In genomic region chr18:57436193-57436964, GRCh38 we compare ENCODE assay signal across 8 cellular contexts. TPM values are rescaled to one million over a fixed set of nuclear protein-coding genes. Genes with fewer than 3 reads are reported as not detected.
A peak's percentile ranks its signal among the peaks of the same experiment; 100 is the strongest.
DNase-seq lines count a peak whose midpoint lies in the region; ATAC-seq, FAIRE-seq and TF ChIP-seq lines count a peak whose summit lies in the region.

No MANE protein-coding gene starts in this region.

- no peaks in the 10 kb centered on the region for H3K9me3 Mint-ChIP-seq in osteocyte (ENCODE audit: unreplicated experiment)

- DNase-seq in NCI-H82 (lab: John Stamatoyannopoulos, UW) (peak; percentile 40), NCI-H82 treated with DMSO at 0.1 percent for 48 hours (lab: John Stamatoyannopoulos, UW; ENCODE audit: unreplicated experiment) (no peak), NCI-H1105 treated with DMSO at 0.1 percent for 48 hours (lab: John Stamatoyannopoulos, UW) (peak; percentile 47), dorsolateral prefrontal cortex (peak in 1 of 10 donors; percentile 45), osteocyte (ENCODE audit: extremely low spot score, unreplicated experiment) (no peak), D721Med (ENCODE audit: insufficient read length, low spot score) (no peak), NK-92 (lab: John Stamatoyannopoulos, UW; ENCODE audit: unreplicated experiment) (no peak)

- H3K4me3 ChIP-seq in dorsolateral prefrontal cortex, result peak overlapping the region in 51 of 59 donors; percentile 2 to 77 (median 46)

- FAIRE-seq in D721Med (lab: Jason Lieb, UNC), result no peak

- H3K27me3 ChIP-seq in dorsolateral prefrontal cortex, result peaks cover 27 to 96% (median 90%) of the 10 kb centered on the region in 45 donors

- no peaks in the 10 kb centered on the region for H3K36me3 Mint-ChIP-seq in osteocyte (ENCODE audit: unreplicated experiment)

- no peak overlapping the region for H3K27ac ChIP-seq in dorsolateral prefrontal cortex

- H3K4me3 Mint-ChIP-seq in osteocyte (ENCODE audit: unreplicated experiment), result peak overlapping the region; percentile 58

- intact Hi-C loops in dorsolateral prefrontal cortex (cut with DNase I), result loop anchor here (5.0 to 10.0 kb wide), 2 partner anchors 689 to 692 kb away; no protein-coding TSS in a partner anchor

- H3K27me3 Mint-ChIP-seq in osteocyte (ENCODE audit: unreplicated experiment), result peaks cover 90% of the 10 kb centered on the region

- H3K4me1 Mint-ChIP-seq in osteocyte (ENCODE audit: unreplicated experiment), result peaks cover 47% of the 10 kb centered on the region

- TF ChIP-seq CTCF in dorsolateral prefrontal cortex (IDR thresholded peaks at IDR 0.05 in 54 of 56, conservative IDR thresholded peaks at IDR 0.05 in 2 of 56; ENCODE audit: low read depth in 1 of 56, partially characterized antibody in 56 of 56) (no peak), osteocyte (IDR thresholded peaks at IDR 0.05) (no peak), D721Med (IDR thresholded peaks at IDR 0.05; ENCODE audit: insufficient read depth, missing control alignments) (no peak)

- ATAC-seq in HG02610 (IDR thresholded peaks at IDR 0.05; ENCODE audit: unreplicated experiment), result no peak

- no peak overlapping the region for H3K27ac Mint-ChIP-seq in osteocyte (ENCODE audit: unreplicated experiment)

RNA-seq across cellular contexts. Expression of gene ONECUT2, which starts 1.2 kb away (rescaled TPM):
- total RNA-seq in dorsolateral prefrontal cortex (10 to 100 TPM in 1 of 120 experiments, 1 to 10 TPM in 115, under 1 TPM in 4; 0.25 to 10.4 (median 3.1) TPM), osteocyte (0.03 and 0.05 TPM in 2 replicates)

Comparison
In these comparisons a context has a peak if more than half of its experiments do, and no peak if none do; other contexts are left out.
1. DNase-seq: peak in NCI-H82 (single experiment) and NCI-H1105 treated with DMSO at 0.1 percent for 48 hours (single experiment); none in NCI-H82 treated with DMSO at 0.1 percent for 48 hours (single experiment), osteocyte (single experiment), D721Med (single experiment) and NK-92 (single experiment).